18 cellular contexts compared by ENCODE assay signal in the genomic region with DNA sequence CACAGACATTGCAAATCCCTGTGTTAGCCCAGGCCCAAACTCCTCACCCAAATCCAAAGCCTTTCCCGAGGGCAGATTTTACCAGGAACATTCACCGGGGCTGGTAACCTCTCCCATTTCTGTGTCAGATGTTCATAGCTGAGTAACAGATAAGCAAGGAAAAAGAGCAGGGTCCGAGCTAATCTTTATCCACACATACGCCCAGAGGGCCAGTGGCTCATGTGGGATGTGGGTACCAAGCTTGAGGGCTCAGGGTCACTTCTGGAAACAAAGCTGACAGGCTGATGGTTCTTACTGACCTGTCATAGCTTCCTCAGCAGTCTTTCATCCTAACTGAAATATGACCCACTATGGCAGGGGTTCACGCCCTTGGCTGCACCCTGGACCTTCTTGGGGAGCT. TPM values are rescaled to one million over a fixed set of nuclear protein-coding genes. Genes with fewer than 3 reads are reported as not detected.
DNase-seq lines count a peak whose midpoint lies in the region; ATAC-seq and TF ChIP-seq lines count a peak whose summit lies in the region.
"Had no signal": no experiment of that assay in that cellular context is flagged by ENCODE, and none has a peak within 500 bp of the region (broad histone marks: within the 10 kb centered on the region; RNA-seq: fewer than 3 reads in every experiment).

No MANE protein-coding gene starts in this region.

- TF ChIP-seq CTCF in VCaP (conservative IDR thresholded peaks at IDR 0.05): no peak
- TF ChIP-seq CTCF in gastroesophageal sphincter (IDR thresholded peaks at IDR 0.05): no peak

- H3K4me3 ChIP-seq in BLaER1: no peak overlapping the region
- H3K4me3 ChIP-seq in gastroesophageal sphincter: no peak overlapping the region
- H3K4me3 ChIP-seq in rectal smooth muscle tissue (ENCODE audit: low read length): no peak overlapping the region
- H3K4me3 ChIP-seq: adrenal gland, right lobe of liver had no signal

- TF ChIP-seq POLR2A in gastroesophageal sphincter (IDR thresholded peaks at IDR 0.05): no peak

- no peak for DNase-seq in middle frontal gyrus (ENCODE audit: extremely low spot score, low spot score)
- no peak for DNase-seq in KBM-7
- DNase-seq: activated CD4-positive, alpha-beta T cell treated with anti-CD3 and anti-CD28 coated beads, Interleukin-2, amount 50 U/mL, for 4 hours; activated T-cell treated with anti-CD3 and anti-CD28 coated beads, Interleukin-2, amount 50 U/mL, for 48 hours; adrenal gland; NCI-H1417 treated with DMSO at 0.1 percent for 48 hours; NK-92 treated with Interleukin-12 subunit alpha and Interleukin-12 subunit beta, amount 100 ng/mL, for 24 hours; right lobe of liver; RPMI8226; stimulated activated CD4-positive, alpha-beta T cell treated with anti-CD3 and anti-CD28 coated beads, Interleukin-1b, Interleukin-23, amount 100 ng/mL, for 48 hours had no signal

- H3K4me1 ChIP-seq in BLaER1 (peaks cover 27% of the 10 kb centered on the region), gastroesophageal sphincter (peaks cover 8 to 35% (median 13%) of the 10 kb centered on the region in 3 donors), rectal smooth muscle tissue (ENCODE audit: control insufficient read depth, insufficient read depth, low read length) (peaks cover 3% of the 10 kb centered on the region)
- H3K4me1 ChIP-seq: right lobe of liver had no signal

- H3K36me3 ChIP-seq in BLaER1 (peaks cover 71% of the 10 kb centered on the region), gastroesophageal sphincter (peaks cover 5 to 42% of the 10 kb centered on the region in 2 donors), rectal smooth muscle tissue (ENCODE audit: control insufficient read depth, insufficient read depth, low read length) (peaks cover 14% of the 10 kb centered on the region)

- ATAC-seq in gastroesophageal sphincter (no peak), HG02678 (IDR thresholded peaks at IDR 0.05; ENCODE audit: unreplicated experiment) (no peak), HG03520 (IDR thresholded peaks at IDR 0.05; ENCODE audit: unreplicated experiment) (no peak)
- ATAC-seq: HCT116 had no signal

- H3K27me3 ChIP-seq in BLaER1 (no peaks in the 10 kb centered on the region), gastroesophageal sphincter (no peaks in the 10 kb centered on the region), rectal smooth muscle tissue (ENCODE audit: control insufficient read depth, insufficient read depth, low read length) (no peaks in the 10 kb centered on the region)
- H3K27me3 ChIP-seq: adrenal gland, right lobe of liver had no signal

- H3K4me2 ChIP-seq in BLaER1: peak overlapping the region; percentile 65

- H3K9me3 ChIP-seq in BLaER1: peaks cover 10% of the 10 kb centered on the region
- no peaks in the 10 kb centered on the region for H3K9me3 ChIP-seq in gastroesophageal sphincter
- H3K9me3 ChIP-seq: adrenal gland, right lobe of liver had no signal

- H3K27ac ChIP-seq in BLaER1 (peak overlapping the region; percentile 72), VCaP (peak overlapping the region; percentile 76), gastroesophageal sphincter (peak overlapping the region; percentile 40 to 63 (median 54)), rectal smooth muscle tissue (ENCODE audit: low read depth, low read length) (peak overlapping the region; percentile 23)
- H3K27ac ChIP-seq: epithelial cell of prostate, right lobe of liver had no signal

- no peaks in the 10 kb centered on the region for H4K20me1 ChIP-seq in BLaER1

- H3K9ac ChIP-seq in BLaER1 (peak overlapping the region; percentile 28; the same call in 1 of the 2 replicates), rectal smooth muscle tissue (ENCODE audit: low read length) (no peak overlapping the region)

- WGBS in gastroesophageal sphincter (ENCODE audit: low coverage in 1 of 2), 2 donors: 60 to 94% methylated on average over 2 of the region's 5 CpGs

- in situ Hi-C loops in KBM-7 (cut with MboI; ENCODE audit: low pct_unique_long_range_greater_than_20kb, low sequenced_read_pairs): loop anchor here (25.0 kb wide), 1 partner anchor 654 kb away; no protein-coding TSS in a partner anchor

- TF ChIP-seq EP300 in gastroesophageal sphincter (IDR thresholded peaks at IDR 0.05): no peak

RNA-seq across cellular contexts. Expression of a gene that starts 39.8 kb away (rescaled TPM):
- total RNA-seq in gastroesophageal sphincter: 100 to 1,000 TPM in 3 of 4 donors, 10 to 100 TPM in 1; 57.1 to 126 (median 118) TPM

Comparison
In these comparisons a context has a peak if more than half of its experiments do, and no peak if none do; other contexts are left out.
1. H3K27ac ChIP-seq: peak in every context shown above with its lines; median percentile 76 in VCaP; 72 in BLaER1; 54 in gastroesophageal sphincter; 23 in rectal smooth muscle tissue.